In genomic region chr7:75602831-75603230, GRCh38 we compare ENCODE assay signal across 7 cellular contexts.
DNase-seq lines count a peak whose midpoint lies in the region; ATAC-seq and TF ChIP-seq lines count a peak whose summit lies in the region.
"Not testable (repeated sequence)": the region's sequence is repeated elsewhere in the genome, so short reads cannot be mapped to it uniquely, and the experiment has no call there.

No MANE protein-coding gene starts in this region.

- H2BK5ac ChIP-seq in trophoblast cell (ENCODE audit: low read depth, low read length, poor library complexity) = not testable (repeated sequence)

- H3K18ac ChIP-seq in trophoblast cell (ENCODE audit: low read length) = not testable (repeated sequence)

- not testable (repeated sequence) for H3K27me3 ChIP-seq in GM23338 (ENCODE audit: insufficient read depth); adrenal gland; trophoblast cell (ENCODE audit: insufficient read depth, low read length)

- TF ChIP-seq CTCF in GM23338 (conservative IDR thresholded peaks at IDR 0.05; ENCODE audit: low read depth in 2 of 2); adrenal gland (IDR thresholded peaks at IDR 0.05); fibroblast of mammary gland (conservative IDR thresholded peaks at IDR 0.05; ENCODE audit: control insufficient read depth, insufficient read depth, low read depth, low read length): not testable (repeated sequence)

- peak; percentile 71 for DNase-seq in A172 (ENCODE audit: low spot score)
- not testable (repeated sequence) for DNase-seq in GM23338 (ENCODE audit: low spot score)
- peak; percentile 29 for DNase-seq in HT1080 (ENCODE audit: low read depth)
- DNase-seq in RKO (ENCODE audit: low spot score) = peak; percentile 12
- peak in 6 of 7 donors; percentile 36 to 78 (median 72) for DNase-seq in adrenal gland
- peak; percentile 60 for DNase-seq in fibroblast of mammary gland (ENCODE audit: low read depth)
- peak; percentile 96 for DNase-seq in trophoblast cell

- H2BK120ac ChIP-seq in trophoblast cell (ENCODE audit: insufficient read depth, low read length, poor library complexity) = not testable (repeated sequence)

- H4K20me1 ChIP-seq in GM23338 (replicated peaks; ENCODE audit: insufficient read depth) = not testable (repeated sequence)

- H3K9ac ChIP-seq in trophoblast cell (ENCODE audit: low read length) = not testable (repeated sequence)

- peaks cover 33% of the 10 kb centered on the region for H3K4me1 ChIP-seq in GM23338 (ENCODE audit: insufficient read depth)
- H3K4me1 ChIP-seq in adrenal gland (replicated peaks in 1 of 2) = peaks cover 0 to 10% of the 10 kb centered on the region in 2 donors
- H3K4me1 ChIP-seq in trophoblast cell (ENCODE audit: control insufficient read depth in 1 of 2, insufficient read depth in 2 of 2, low read length in 2 of 2) = not testable (repeated sequence)

- intact Hi-C loops in adrenal gland (cut with DNase I) = not testable (repeated sequence)

- H3K27ac Mint-ChIP-seq in GM23338 = not testable (repeated sequence)

- H2BK12ac ChIP-seq in trophoblast cell (ENCODE audit: low read length) = not testable (repeated sequence)

- H2AFZ ChIP-seq in GM23338; trophoblast cell (ENCODE audit: insufficient read depth, low read length, poor library complexity): not testable (repeated sequence)

- peaks cover 13% of the 10 kb centered on the region; the same call in 1 of the 2 replicates for H3F3A ChIP-seq in GM23338 (replicated peaks; ENCODE audit: low read depth)

- not testable (repeated sequence) for H3K14ac ChIP-seq in trophoblast cell (ENCODE audit: low read length)

- H3K27ac ChIP-seq in GM23338 (ENCODE audit: low read depth) = 0 out of 2 replicates have a peak overlapping the region, but pooled peaks have one; percentile 55
- not testable (repeated sequence) for H3K27ac ChIP-seq in adrenal gland; trophoblast cell (ENCODE audit: low read depth, low read length)

- H3K4me1 Mint-ChIP-seq in GM23338 = peaks cover 28% of the 10 kb centered on the region

- not testable (repeated sequence) for H3K27me3 Mint-ChIP-seq in GM23338 (ENCODE audit: insufficient read depth, low read depth, poor library complexity)

- not testable (repeated sequence) for H3K9me3 ChIP-seq in adrenal gland (replicated peaks in 1 of 3); trophoblast cell (ENCODE audit: insufficient read depth, low read depth, low read length)

- 55 to 77% (median 65%) methylated on average over 9 of the region's 9 CpGs for WGBS in adrenal gland, 4 donors
- WGBS in trophoblast cell (ENCODE audit: extremely low coverage, insufficient coverage, insufficient read length) = no CpG with 5 or more reads among the region's 9 CpGs

- ATAC-seq in GM23338 = not testable (repeated sequence)

- peaks cover 33% of the 10 kb centered on the region for H3K79me2 ChIP-seq in GM23338 (replicated peaks; ENCODE audit: insufficient read depth)
- H3K79me2 ChIP-seq in trophoblast cell (ENCODE audit: control insufficient read depth, insufficient read depth, low read length, poor library complexity) = not testable (repeated sequence)

- H3K36me3 ChIP-seq in GM23338 (ENCODE audit: insufficient read depth); adrenal gland (replicated peaks in 1 of 2); trophoblast cell (ENCODE audit: control insufficient read depth in 1 of 2, insufficient read depth in 2 of 2, low read length in 2 of 2): not testable (repeated sequence)

- not testable (repeated sequence) for H4K12ac ChIP-seq in trophoblast cell (ENCODE audit: low read depth, low read length)

- not testable (repeated sequence) for H3K79me1 ChIP-seq in trophoblast cell (ENCODE audit: low read length)

- H3K36me3 Mint-ChIP-seq in GM23338 (ENCODE audit: low read depth) = peaks cover 36% of the 10 kb centered on the region

- H3K23ac ChIP-seq in trophoblast cell (ENCODE audit: low read length) = not testable (repeated sequence)

- H3K9me2 ChIP-seq in GM23338 (ENCODE audit: insufficient read depth) = not testable (repeated sequence)

- H3K4me3 ChIP-seq in GM23338; adrenal gland; fibroblast of mammary gland (ENCODE audit: control insufficient read depth, low read depth, low read length); trophoblast cell (ENCODE audit: low read depth, low read length): not testable (repeated sequence)

- H3K9me3 Mint-ChIP-seq in GM23338 = not testable (repeated sequence)

- not testable (repeated sequence) for H3K4ac ChIP-seq in trophoblast cell (ENCODE audit: low read depth, low read length)

- H4K8ac ChIP-seq in trophoblast cell (ENCODE audit: low read depth, low read length) = not testable (repeated sequence)

- not testable (repeated sequence) for H3K4me2 ChIP-seq in GM23338; trophoblast cell (ENCODE audit: low read length)

- not testable (repeated sequence) for H2AK5ac ChIP-seq in trophoblast cell (ENCODE audit: low read length)

- H3K4me3 Mint-ChIP-seq in GM23338 = not testable (repeated sequence)

- not testable (repeated sequence) for H4K91ac ChIP-seq in trophoblast cell (ENCODE audit: low read depth, low read length)

- not testable (repeated sequence) for TF ChIP-seq POLR2A in adrenal gland (IDR thresholded peaks at IDR 0.05)
